In genomic region chr18:24536326-24536725, GRCh38 we compare ENCODE assay signal across 21 cellular contexts.
DNase-seq lines count a peak whose midpoint lies in the region; ATAC-seq, FAIRE-seq and TF ChIP-seq lines count a peak whose summit lies in the region.
"Had no signal": no experiment of that assay in that cellular context is flagged by ENCODE, and none has a peak within 500 bp of the region (broad histone marks: within the 10 kb centered on the region; RNA-seq: fewer than 3 reads in every experiment).

No MANE protein-coding gene starts in this region.

- FAIRE-seq in D721Med (lab: Jason Lieb, UNC), result peak; percentile 25
- FAIRE-seq in small intestine (lab: Jason Lieb, UNC), result no peak
- FAIRE-seq: A204.1, GM12891, GM19239, H1, HepG2 had no signal

- no peak overlapping the region for H3K27ac ChIP-seq in small intestine (ENCODE audit: low read depth in 1 of 2, low read length in 1 of 2)
- H3K27ac ChIP-seq: BLaER1, KMS-11, SK-N-MC had no signal

- no peak for TF ChIP-seq CTCF in D721Med (IDR thresholded peaks at IDR 0.05; ENCODE audit: insufficient read depth, missing control alignments)
- TF ChIP-seq CTCF in fibroblast of pulmonary artery (IDR thresholded peaks at IDR 0.05; ENCODE audit: low read length, missing control alignments), result no peak

- H3K36me3 ChIP-seq in small intestine (ENCODE audit: control insufficient read depth in 2 of 2, insufficient read depth in 2 of 2, low read length in 2 of 2), result no peaks in the 10 kb centered on the region
- H3K36me3 ChIP-seq: BLaER1, MG63 had no signal

- H3K9me3 ChIP-seq in small intestine (ENCODE audit: control insufficient read depth, low read depth), result no peaks in the 10 kb centered on the region
- H3K9me3 ChIP-seq: BLaER1, MG63 had no signal

- H3K4me1 ChIP-seq in small intestine (ENCODE audit: control insufficient read depth in 2 of 2, insufficient read depth in 1 of 2, low read depth in 1 of 2, low read length in 1 of 2), result peaks cover 0 to 7% of the 10 kb centered on the region in 2 donors

- peaks cover 0 to 3% of the 10 kb centered on the region in 2 donors for H3K27me3 ChIP-seq in small intestine (ENCODE audit: control insufficient read depth in 2 of 2, insufficient read depth in 2 of 2, low read length in 2 of 2)
- H3K27me3 ChIP-seq: BLaER1, MG63 had no signal

- DNase-seq in D721Med (ENCODE audit: insufficient read length, low spot score) (no peak), NCI-H82 treated with DMSO at 0.1 percent for 48 hours (lab: John Stamatoyannopoulos, UW; ENCODE audit: unreplicated experiment) (peak; percentile 32), fibroblast of pulmonary artery (ENCODE audit: low read depth) (peak; percentile 8), small intestine (peak; percentile 24), islet precursor cell (no peak), NCI-H187 (lab: John Stamatoyannopoulos, UW) (no peak)
- no peak for DNase-seq in effector CD4-positive, alpha-beta T cell
- DNase-seq: CD4-positive, alpha-beta memory T cell; MG63; NCI-H1105; NCI-H1694; SHP77 had no signal

- ATAC-seq in HG02981 (IDR thresholded peaks at IDR 0.05; ENCODE audit: unreplicated experiment), result no peak
- ATAC-seq: HepG2 had no signal

- 10 to 50% (median 22%) methylated on average over 4 of the region's 4 CpGs for WGBS in small intestine, 3 donors

- H3K4me3 ChIP-seq in fibroblast of pulmonary artery (replicated peaks; ENCODE audit: low read depth, low read length), result no peak overlapping the region
- H3K4me3 ChIP-seq in small intestine (ENCODE audit: low read depth in 1 of 2, low read length in 2 of 2), result no peak overlapping the region
- H3K4me3 ChIP-seq: BLaER1, MG63, SK-N-MC had no signal

Comparison
In these comparisons a context has a peak if more than half of its experiments do, and no peak if none do; other contexts are left out.
1. DNase-seq: peak in NCI-H82 treated with DMSO at 0.1 percent for 48 hours (single experiment), fibroblast of pulmonary artery (single experiment) and small intestine (single experiment); none in D721Med (single experiment), islet precursor cell (single experiment), effector CD4-positive, alpha-beta T cell (single experiment) and NCI-H187 (0 of 2).